In the genomic region with DNA sequence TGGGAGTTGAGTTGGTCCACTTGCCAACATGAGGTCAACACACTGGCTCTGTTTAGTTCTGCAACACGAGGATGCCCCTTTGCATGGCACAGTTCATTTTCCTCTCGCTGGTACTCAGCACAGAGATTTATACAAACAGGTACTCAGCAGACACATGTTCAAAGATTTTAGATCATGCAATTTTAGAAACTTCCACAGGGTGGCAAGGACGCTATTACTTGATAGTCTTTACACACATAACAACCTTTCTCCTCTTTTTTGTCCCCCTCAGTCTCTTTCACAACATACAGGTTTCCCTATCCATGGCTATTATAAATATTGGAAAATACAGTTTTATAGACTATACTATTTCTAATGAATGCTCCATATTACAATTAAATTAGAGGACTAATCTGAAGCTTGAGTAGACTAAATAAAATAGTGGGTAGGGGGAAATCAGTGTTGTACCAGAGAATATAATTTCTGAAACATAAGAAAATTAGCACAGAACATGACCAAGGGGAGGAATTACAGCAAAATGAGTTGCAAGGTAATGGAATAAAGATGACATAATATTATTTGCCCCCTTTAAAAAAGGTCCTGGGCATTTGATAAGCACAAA, we compare ENCODE assay signal across 8 cellular contexts.
A peak's percentile ranks its signal among the peaks of the same experiment; 100 is the strongest.
DNase-seq lines count a peak whose midpoint lies in the region; ATAC-seq and TF ChIP-seq lines count a peak whose summit lies in the region.

No MANE protein-coding gene starts in this region.

- no peak for DNase-seq in AG04450 (ENCODE audit: low read depth, low spot score)
- DNase-seq in RWPE2 (ENCODE audit: low spot score), result no peak
- DNase-seq in glutamatergic neuron, result no peak
- no peak for DNase-seq in stimulated activated CD4-positive, alpha-beta T cell treated with anti-CD3 and anti-CD28 coated beads, Interleukin-15, amount 100 ng/mL, for 24 hours
- no peak for DNase-seq in left lung

- H3K27me3 ChIP-seq in AG04450 (ENCODE audit: control insufficient read depth, insufficient read depth, low read length) (no peaks in the 10 kb centered on the region), RWPE2 (ENCODE audit: insufficient read depth, poor library complexity, severe bottlenecking) (peaks cover 5% of the 10 kb centered on the region), left lung (no peaks in the 10 kb centered on the region)

- H3K27ac ChIP-seq in AG04450 (ENCODE audit: low read depth, low read length) (no peak overlapping the region), RWPE2 (ENCODE audit: poor library complexity, severe bottlenecking) (no peak overlapping the region), left lung (no peak overlapping the region)

- CTCF ChIA-PET in AG04450 (lab: Charles Lee), result interaction anchor here (0.6 kb wide), 1 partner anchor 25 kb away, joined by 3 read pairs; no protein-coding TSS in a partner anchor

- TF ChIP-seq CTCF in AG04450 (IDR thresholded peaks at IDR 0.05; ENCODE audit: low read depth, low read length) (peak; percentile 57), LNCAP (IDR thresholded peaks at IDR 0.05) (peak; percentile 25; the same call in 1 of the 2 replicates), RWPE2 (IDR thresholded peaks at IDR 0.05; ENCODE audit: poor library complexity, severe bottlenecking) (peak; percentile 69), glutamatergic neuron (IDR thresholded peaks at IDR 0.05; ENCODE audit: partially characterized antibody, unreplicated experiment) (peak; percentile 67), left lung (IDR thresholded peaks at IDR 0.05) (no peak)

- H3K9me3 Mint-ChIP-seq in glutamatergic neuron (ENCODE audit: unreplicated experiment), result no peaks in the 10 kb centered on the region

- H3K36me3 ChIP-seq in RWPE2 (ENCODE audit: low read depth) (no peaks in the 10 kb centered on the region), left lung (no peaks in the 10 kb centered on the region)

- no peaks in the 10 kb centered on the region for H3K27me3 Mint-ChIP-seq in glutamatergic neuron (ENCODE audit: unreplicated experiment)

- peak; percentile 73 for ATAC-seq in RWPE2 (ENCODE audit: low read depth)
- no peak for ATAC-seq in GM19467 (IDR thresholded peaks at IDR 0.05; ENCODE audit: unreplicated experiment)
- ATAC-seq in GM21723 (IDR thresholded peaks at IDR 0.05; ENCODE audit: unreplicated experiment), result no peak
- no peak for ATAC-seq in left lung

- no peak overlapping the region for H3K27ac Mint-ChIP-seq in glutamatergic neuron (ENCODE audit: unreplicated experiment)

- no peak overlapping the region for H3K4me3 ChIP-seq in AG04450 (ENCODE audit: low read depth, low read length)
- H3K4me3 ChIP-seq in RWPE2 (ENCODE audit: severe bottlenecking), result no peak overlapping the region
- H3K4me3 ChIP-seq in left lung, result no peak overlapping the region

- intact Hi-C loops in left lung (cut with DNase I), result no loop called here

- H3K4me3 Mint-ChIP-seq in glutamatergic neuron (ENCODE audit: unreplicated experiment), result no peak overlapping the region

- no peaks in the 10 kb centered on the region for H3K9me3 ChIP-seq in AG04450 (ENCODE audit: control insufficient read depth, insufficient read depth, low read length)
- H3K9me3 ChIP-seq in RWPE2 (ENCODE audit: severe bottlenecking), result no peaks in the 10 kb centered on the region
- no peaks in the 10 kb centered on the region for H3K9me3 ChIP-seq in left lung

- POLR2A ChIA-PET in AG04450 (lab: Yijun Ruan, JAX), result no interaction called here

- H3K4me1 Mint-ChIP-seq in glutamatergic neuron (ENCODE audit: low read depth, unreplicated experiment), result no peaks in the 10 kb centered on the region

- no peaks in the 10 kb centered on the region for H3K4me1 ChIP-seq in RWPE2 (ENCODE audit: insufficient read depth, poor library complexity, severe bottlenecking)
- H3K4me1 ChIP-seq in left lung, result no peaks in the 10 kb centered on the region

- H3K36me3 Mint-ChIP-seq in glutamatergic neuron (ENCODE audit: unreplicated experiment), result no peaks in the 10 kb centered on the region

Comparison
In these comparisons a context has a peak if more than half of its experiments do, and no peak if none do; other contexts are left out.
1. CTCF ChIP-seq: peak in AG04450 (single experiment), LNCAP (single experiment), RWPE2 (single experiment) and glutamatergic neuron (single experiment); none in left lung (0 of 2).